Comparison of ENCODE assay signal across 8 cellular contexts in genomic region chrX:107000013-107000515, GRCh38. TPM values are rescaled to one million over a fixed set of nuclear protein-coding genes. Genes with fewer than 3 reads are reported as not detected.
DNase-seq lines count a peak whose midpoint lies in the region; ATAC-seq and TF ChIP-seq lines count a peak whose summit lies in the region.

TSS of gene MORC4 (minus strand) at chrX:107000212. CDS start at chrX:106999969, 243 bp downstream.

- H3K36me3 Mint-ChIP-seq in progenitor cell of endocrine pancreas (ENCODE audit: insufficient read depth), result no peaks in the 10 kb centered on the region

- DNase-seq in DMS79 treated with DMSO at 0.1 percent for 48 hours (lab: John Stamatoyannopoulos, UW) (peak; percentile 74), H7 (peak; percentile 91), NCI-H1092 treated with DMSO at 0.1 percent for 48 hours (lab: John Stamatoyannopoulos, UW) (peak; percentile 72), T-helper 1 cell (peak; percentile 25 to 63 (median 37)), anterior cingulate cortex (lab: John Stamatoyannopoulos, UW) (peak in 57 of 58 donors; percentile 1 to 74 (median 50)), left ventricle myocardium superior (peak; percentile 84), progenitor cell of endocrine pancreas (ENCODE audit: low spot score, unreplicated experiment) (peak; percentile 68), ureter (ENCODE audit: low spot score) (peak; percentile 87)

- no peaks in the 10 kb centered on the region for H3K36me3 ChIP-seq in H7 (replicated peaks; ENCODE audit: control insufficient read depth, insufficient read depth, low read length)

- peak within 1 kb of the TSS; percentile 67 for H3K4me3 ChIP-seq in H7 (ENCODE audit: insufficient read depth, low read depth, low read length)

- intact Hi-C loops in left ventricle myocardium superior (cut with micrococcal nuclease), result no loop called here

- H3K4me3 Mint-ChIP-seq in progenitor cell of endocrine pancreas (ENCODE audit: low read depth), result peak within 1 kb of the TSS; percentile 82

- peaks cover 11% of the 10 kb centered on the region for H3K27me3 ChIP-seq in H7 (ENCODE audit: control insufficient read depth, insufficient read depth, low read length)

- no peak for TF ChIP-seq CTCF in progenitor cell of endocrine pancreas (IDR thresholded peaks at IDR 0.05; ENCODE audit: unreplicated experiment)

- H3K27me3 Mint-ChIP-seq in progenitor cell of endocrine pancreas, result no peaks in the 10 kb centered on the region

- H3K27ac Mint-ChIP-seq in progenitor cell of endocrine pancreas, result peak within 1 kb of the TSS; percentile 49

- peaks cover 30% of the 10 kb centered on the region for H3K9me3 Mint-ChIP-seq in progenitor cell of endocrine pancreas (ENCODE audit: low read depth)

- peaks cover 6% of the 10 kb centered on the region for H3K4me1 Mint-ChIP-seq in progenitor cell of endocrine pancreas (ENCODE audit: low read depth)

- peak; percentile 97 for ATAC-seq in left ventricle myocardium superior

RNA-seq across cellular contexts. Expression of gene MORC4, which starts in this region (rescaled TPM):
- 2.7 and 5.6 TPM in 2 replicates for total RNA-seq in H7 (2014; rRNA removed; shearing (Covaris generic))
- total RNA-seq in left ventricle myocardium superior, result 2.8 TPM
- total RNA-seq in progenitor cell of endocrine pancreas, result 15.8 and 17.0 TPM in 2 replicates
- 19.7 TPM for total RNA-seq in ureter

Comparison
In these comparisons a context has a peak if more than half of its experiments do, and no peak if none do; other contexts are left out.
1. Peak in every context shown above with its lines: DNase-seq, ATAC-seq and H3K4me3 ChIP-seq.
2. DNase-seq: peak in every context shown above with its lines; median percentile 91 in H7; 87 in ureter; 84 in left ventricle myocardium superior; 74 in DMS79 treated with DMSO at 0.1 percent for 48 hours; 72 in NCI-H1092 treated with DMSO at 0.1 percent for 48 hours; 68 in progenitor cell of endocrine pancreas; 50 in anterior cingulate cortex; 37 in T-helper 1 cell.